30 cellular contexts compared by ENCODE assay signal in the genomic region with DNA sequence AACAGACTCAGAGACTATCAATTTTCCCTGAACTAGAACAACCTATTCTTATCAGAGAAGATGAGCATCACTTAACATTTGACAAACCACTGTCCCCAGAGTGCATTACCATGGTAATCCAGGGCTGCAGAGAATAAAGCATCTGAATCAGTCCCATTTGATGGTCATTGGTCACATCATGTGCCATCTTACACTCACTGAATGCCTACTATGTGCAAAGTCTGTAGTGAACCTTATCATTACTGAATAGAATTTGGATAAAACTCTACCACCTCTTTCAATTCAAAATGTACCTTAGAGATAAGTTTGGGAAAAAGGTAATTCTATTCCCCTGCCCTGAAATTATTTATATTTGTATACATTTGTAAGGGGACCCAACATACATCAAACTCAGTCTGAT.
"Had no signal": no experiment of that assay in that cellular context is flagged by ENCODE, and none has a peak within 500 bp of the region (broad histone marks: within the 10 kb centered on the region; RNA-seq: fewer than 3 reads in every experiment).

No MANE protein-coding gene starts in this region.

- H3K79me2 ChIP-seq: parathyroid adenoma had no signal

- H3K27me3 ChIP-seq: neutrophil, ovary, right lobe of liver, sigmoid colon, spleen, suprapubic skin, testis, tibial artery, transverse colon, upper lobe of right lung, uterus had no signal

- DNase-seq: naive thymus-derived CD8-positive, alpha-beta T cell; nephron progenitor cell; nucleus accumbens; ovary; posterior cingulate gyrus; psoas muscle; right cardiac atrium; right lobe of liver; sigmoid colon; small intestine; spleen; stimulated activated CD4-positive, alpha-beta T cell treated with anti-CD3 and anti-CD28 coated beads, Interleukin-12 subunit alpha, Interleukin-12 subunit beta, amount 100 ng/mL, for 4 hours; stimulated activated CD4-positive, alpha-beta T cell treated with anti-CD3 and anti-CD28 coated beads, Interleukin-1b, Interleukin-23, amount 100 ng/mL, for 48 hours; stimulated activated CD4-positive, alpha-beta T cell treated with anti-CD3 and anti-CD28 coated beads, Interleukin-4, amount 100 ng/mL, for 1 hour; stimulated activated CD4-positive, alpha-beta T cell treated with anti-CD3 and anti-CD28 coated beads, Interleukin-4, amount 100 ng/mL, for 4 hours; stimulated activated CD8-positive, alpha-beta memory T cell treated with anti-CD3 and anti-CD28 coated beads, Interleukin-4, amount 100 ng/mL, for 48 hours; stimulated activated naive CD4-positive, alpha-beta T cell; stimulated activated naive CD8-positive, alpha-beta T cell treated with anti-CD3 and anti-CD28 coated beads, Interleukin-15, amount 100 ng/mL, for 72 hours; stimulated activated naive CD8-positive, alpha-beta T cell treated with anti-CD3 and anti-CD28 coated beads, Interleukin-15, Interleukin-2, amounts not matched to agents 100 U/mL and 50 U/mL, for 24 hours; substantia nigra; testis; tibial artery; transverse colon; upper lobe of right lung; uterus had no signal

- ATAC-seq: naive thymus-derived CD8-positive, alpha-beta T cell; natural killer cell treated with Interleukin-12 subunit alpha and Interleukin-12 subunit beta and Interleukin-15 and Interleukin-18, amount 100 ng/mL, for 72 hours; psoas muscle; right lobe of liver; stimulated activated memory B cell treated with anti-CD40 and anti-IgM and Interleukin-4, amounts not matched to agents 10 μg/mL and 1 μg/mL and 100 μg/mL, for 72 hours; stimulated activated naive CD8-positive, alpha-beta T cell treated with anti-CD3 and anti-CD28 coated beads, Interleukin-15, amount 100 ng/mL, for 72 hours; stimulated activated naive CD8-positive, alpha-beta T cell treated with anti-CD3 and anti-CD28 coated beads, Interleukin-15, Interleukin-2, amounts not matched to agents 100 U/mL and 50 U/mL, for 24 hours; upper lobe of right lung had no signal

- H3K4me3 ChIP-seq: ovary, psoas muscle, right lobe of liver, sigmoid colon, spleen, suprapubic skin, testis, tibial artery, transverse colon, upper lobe of right lung, uterus had no signal

- H3K4me1 ChIP-seq: parathyroid adenoma, psoas muscle, right lobe of liver, sigmoid colon, spleen, suprapubic skin, testis, tibial artery, transverse colon, upper lobe of right lung, uterus had no signal

- H3K36me3 ChIP-seq: neutrophil, ovary, right lobe of liver, sigmoid colon, spleen, suprapubic skin, tibial artery, transverse colon, upper lobe of right lung, uterus had no signal

- H3K9ac ChIP-seq: parathyroid adenoma had no signal

- H3K27ac ChIP-seq: neutrophil, ovary, parathyroid adenoma, psoas muscle, right lobe of liver, sigmoid colon, spleen, suprapubic skin, testis, tibial artery, transverse colon, upper lobe of right lung, uterus had no signal

- H3K9me3 ChIP-seq: neutrophil, ovary, psoas muscle, right lobe of liver, sigmoid colon, spleen, suprapubic skin, testis, tibial artery, transverse colon, upper lobe of right lung, uterus had no signal

- H2AFZ ChIP-seq: parathyroid adenoma had no signal
